In genomic region chr11:74730601-74731260, GRCh38 we compare ENCODE assay signal across 16 cellular contexts. TPM values are rescaled to one million over a fixed set of nuclear protein-coding genes. Genes with fewer than 3 reads are reported as not detected.
DNase-seq lines count a peak whose midpoint lies in the region; ATAC-seq and TF ChIP-seq lines count a peak whose summit lies in the region.
"Had no signal": no experiment of that assay in that cellular context is flagged by ENCODE, and none has a peak within 500 bp of the region (broad histone marks: within the 10 kb centered on the region; RNA-seq: fewer than 3 reads in every experiment).

No MANE protein-coding gene starts in this region.

- intact Hi-C loops in upper lobe of right lung (cut with DNase I): no loop called here

- no peaks in the 10 kb centered on the region for H3K79me2 ChIP-seq in neural progenitor cell (ENCODE audit: low read depth)

- no peak overlapping the region for H3K9ac ChIP-seq in neural progenitor cell

- peak overlapping the region; percentile 98 for H2AFZ ChIP-seq in neural progenitor cell (replicated peaks)

- no peaks in the 10 kb centered on the region for H3K36me3 ChIP-seq in neural progenitor cell
- no peaks in the 10 kb centered on the region for H3K36me3 ChIP-seq in upper lobe of right lung
- H3K36me3 ChIP-seq: cardiac muscle cell, HAP-1, spleen had no signal

- peak overlapping the region; percentile 84 for H3K4me2 ChIP-seq in neural progenitor cell

- H3K9me3 ChIP-seq in neural progenitor cell (ENCODE audit: low read depth) (no peaks in the 10 kb centered on the region), upper lobe of right lung (no peaks in the 10 kb centered on the region)
- H3K9me3 ChIP-seq: HAP-1, spleen had no signal

- H3K4me1 Mint-ChIP-seq in stimulated activated naive CD8-positive, alpha-beta T cell treated with anti-CD3 and anti-CD28 coated beads, Interleukin-15, amount 100 ng/mL, for 72 hours: peaks cover 18% of the 10 kb centered on the region
- peaks cover 7% of the 10 kb centered on the region for H3K4me1 Mint-ChIP-seq in endothelial cell (ENCODE audit: unreplicated experiment)
- peaks cover 13% of the 10 kb centered on the region for H3K4me1 Mint-ChIP-seq in neural progenitor cell

- no peaks in the 10 kb centered on the region for H3K4me1 ChIP-seq in neural progenitor cell
- peaks cover 11% of the 10 kb centered on the region for H3K4me1 ChIP-seq in upper lobe of right lung
- H3K4me1 ChIP-seq: HAP-1 had no signal

- H3K36me3 Mint-ChIP-seq in endothelial cell (ENCODE audit: low read depth, unreplicated experiment) (peaks cover 4% of the 10 kb centered on the region), neural progenitor cell (no peaks in the 10 kb centered on the region)

- no peak overlapping the region for H3K27ac ChIP-seq in neural progenitor cell
- H3K27ac ChIP-seq in upper lobe of right lung: no peak overlapping the region
- H3K27ac ChIP-seq: C4-2B, cardiac muscle cell, spleen had no signal

- H3K27me3 Mint-ChIP-seq in stimulated activated naive CD8-positive, alpha-beta T cell treated with anti-CD3 and anti-CD28 coated beads, Interleukin-15, amount 100 ng/mL, for 72 hours: peaks cover 65% of the 10 kb centered on the region
- H3K27me3 Mint-ChIP-seq in endothelial cell (ENCODE audit: unreplicated experiment) (peaks cover 32% of the 10 kb centered on the region), neural progenitor cell (ENCODE audit: insufficient read depth, low read depth) (peaks cover 50% of the 10 kb centered on the region)

- TF ChIP-seq CTCF in endothelial cell (IDR thresholded peaks at IDR 0.05; ENCODE audit: unreplicated experiment): no peak
- no peak for TF ChIP-seq CTCF in neural progenitor cell (IDR thresholded peaks at IDR 0.05)
- TF ChIP-seq CTCF in upper lobe of right lung (IDR thresholded peaks at IDR 0.05): no peak

- H4K20me1 ChIP-seq in neural progenitor cell (ENCODE audit: low read depth): peaks cover 13% of the 10 kb centered on the region

- peaks cover 13% of the 10 kb centered on the region for H3F3A ChIP-seq in neural progenitor cell (ENCODE audit: low read depth)

- H3K4me3 ChIP-seq in neural progenitor cell (peak overlapping the region; percentile 57), upper lobe of right lung (no peak overlapping the region)
- H3K4me3 ChIP-seq: HAP-1 had no signal

- H3K27ac Mint-ChIP-seq in stimulated activated naive CD8-positive, alpha-beta T cell treated with anti-CD3 and anti-CD28 coated beads, Interleukin-15, amount 100 ng/mL, for 72 hours: no peak overlapping the region
- H3K27ac Mint-ChIP-seq in endothelial cell (ENCODE audit: unreplicated experiment) (no peak overlapping the region), neural progenitor cell (no peak overlapping the region)

- no peak for ATAC-seq in stimulated activated naive CD8-positive, alpha-beta T cell treated with anti-CD3 and anti-CD28 coated beads, Interleukin-15, amount 100 ng/mL, for 72 hours
- ATAC-seq in stimulated activated naive CD8-positive, alpha-beta T cell treated with anti-CD3 and anti-CD28 coated beads, Interleukin-15, Interleukin-2, amounts not matched to agents 100 U/mL and 50 U/mL, for 24 hours: no peak
- no peak for ATAC-seq in upper lobe of right lung

- no peak for DNase-seq in stimulated activated naive CD8-positive, alpha-beta T cell treated with anti-CD3 and anti-CD28 coated beads, Interleukin-15, amount 100 ng/mL, for 72 hours
- DNase-seq in stimulated activated naive CD8-positive, alpha-beta T cell treated with anti-CD3 and anti-CD28 coated beads, Interleukin-15, Interleukin-2, amounts not matched to agents 100 U/mL and 50 U/mL, for 24 hours: no peak
- DNase-seq in endothelial cell (ENCODE audit: low spot score): no peak
- peak; percentile 34 for DNase-seq in neural progenitor cell (ENCODE audit: low spot score)
- no peak for DNase-seq in upper lobe of right lung
- DNase-seq in NCI-H1436 (lab: John Stamatoyannopoulos, UW): no peak
- no peak for DNase-seq in KG1 (lab: John Stamatoyannopoulos, UW)
- no peak for DNase-seq in CD1c-positive myeloid dendritic cell (ENCODE audit: extremely low spot score)
- DNase-seq: spleen; stimulated activated CD8-positive, alpha-beta memory T cell treated with anti-CD3 and anti-CD28 coated beads, Interleukin-4, amount 100 ng/mL, for 48 hours had no signal

- no peaks in the 10 kb centered on the region for H3K9me3 Mint-ChIP-seq in stimulated activated naive CD8-positive, alpha-beta T cell treated with anti-CD3 and anti-CD28 coated beads, Interleukin-15, amount 100 ng/mL, for 72 hours
- H3K9me3 Mint-ChIP-seq in endothelial cell (ENCODE audit: unreplicated experiment) (no peaks in the 10 kb centered on the region), neural progenitor cell (no peaks in the 10 kb centered on the region)

- peaks cover 95% of the 10 kb centered on the region for H3K27me3 ChIP-seq in neural progenitor cell
- peaks cover 43% of the 10 kb centered on the region for H3K27me3 ChIP-seq in upper lobe of right lung

- peak overlapping the region; percentile 55 to 68 for H3K4me3 Mint-ChIP-seq in stimulated activated naive CD8-positive, alpha-beta T cell treated with anti-CD3 and anti-CD28 coated beads, Interleukin-15, amount 100 ng/mL, for 72 hours
- H3K4me3 Mint-ChIP-seq in endothelial cell (ENCODE audit: unreplicated experiment) (peak overlapping the region; percentile 88), neural progenitor cell (peak overlapping the region; percentile 85)

RNA-seq across cellular contexts. Expression of gene CHRDL2, which starts 0.5 kb away (rescaled TPM):
- total RNA-seq in endothelial cell (ENCODE audit: unreplicated experiment) (0.21 TPM), neural progenitor cell (ENCODE audit: low replicate concordance) (0.06 TPM in 1 of 2 replicates, not detected in the other), upper lobe of right lung (1.6 TPM)
- total RNA-seq: cardiac muscle cell, LHCN-M2, lung microvascular endothelial cell, RPMI7951 had no signal

RNA-seq across cellular contexts. Expression of gene RNF169, which starts 17.9 kb away (rescaled TPM):
- 16.8 TPM for total RNA-seq in endothelial cell (ENCODE audit: unreplicated experiment)
- 22.3 and 30.2 TPM in 2 replicates for total RNA-seq in neural progenitor cell (ENCODE audit: low replicate concordance)
- 21.3 TPM for total RNA-seq in upper lobe of right lung
